ENCODE assay signal across 9 cellular contexts in the genomic region with DNA sequence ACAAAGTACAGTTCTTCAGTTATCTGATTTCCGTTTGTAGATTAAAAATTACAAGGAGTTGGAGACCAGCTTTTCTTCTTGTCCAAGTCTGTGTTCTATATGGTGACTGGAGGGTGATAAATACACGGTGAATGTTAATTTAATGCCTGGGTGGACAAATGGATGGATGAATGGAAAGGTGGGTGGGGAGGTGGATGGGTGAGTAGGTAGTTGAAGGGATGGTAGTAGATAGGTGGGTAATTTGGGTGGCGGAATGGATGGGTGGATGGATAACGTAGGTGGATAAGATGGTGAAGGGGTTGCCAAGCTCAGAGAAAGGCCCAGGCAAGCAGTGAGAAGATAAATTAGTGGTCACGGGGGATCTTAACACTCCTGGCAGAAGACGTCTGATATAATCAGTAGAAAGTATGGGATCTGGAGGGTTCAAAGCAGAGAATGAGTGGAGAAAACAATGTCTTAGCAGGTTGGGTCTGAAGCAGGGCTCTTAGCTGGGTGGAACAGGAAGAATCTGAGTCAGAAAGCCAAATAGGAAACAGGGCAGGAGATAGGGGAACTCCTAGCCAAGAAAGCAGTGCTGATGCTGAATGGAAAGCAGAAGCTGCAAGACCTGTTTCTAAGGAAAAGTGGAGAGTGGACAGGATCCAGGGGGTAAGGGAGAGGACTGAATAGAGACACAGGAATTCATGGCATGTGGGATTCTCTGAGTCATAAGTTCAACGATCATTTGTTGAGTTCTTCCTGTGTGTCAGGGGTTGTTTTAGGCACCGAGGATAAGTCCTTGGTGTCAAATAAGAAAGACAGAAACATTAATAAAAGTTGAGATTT.
DNase-seq lines count a peak whose midpoint lies in the region; ATAC-seq and TF ChIP-seq lines count a peak whose summit lies in the region.
"Had no signal": no experiment of that assay in that cellular context is flagged by ENCODE, and none has a peak within 500 bp of the region (broad histone marks: within the 10 kb centered on the region; RNA-seq: fewer than 3 reads in every experiment).

No MANE protein-coding gene starts in this region.

- H3K9me3 Mint-ChIP-seq in dendritic cell treated with granulocyte-macrophage colony-stimulating factor and Interleukin-4, amounts not matched to agents 40 ng/mL and 50 ng/mL, for 4 days, result no peaks in the 10 kb centered on the region
- H3K9me3 Mint-ChIP-seq in naive thymus-derived CD4-positive, alpha-beta T cell, result no peaks in the 10 kb centered on the region

- H3K9me3 ChIP-seq in naive thymus-derived CD4-positive, alpha-beta T cell (ENCODE audit: control insufficient read depth in 2 of 3, low read length in 3 of 3), result no peaks in the 10 kb centered on the region

- peaks cover 16% of the 10 kb centered on the region for H3K27me3 Mint-ChIP-seq in dendritic cell treated with granulocyte-macrophage colony-stimulating factor and Interleukin-4, amounts not matched to agents 40 ng/mL and 50 ng/mL, for 4 days
- peaks cover 0 to 9% (median 5%) of the 10 kb centered on the region in 5 donors for H3K27me3 Mint-ChIP-seq in naive thymus-derived CD4-positive, alpha-beta T cell

- peak overlapping the region; percentile 80 for H3K27ac Mint-ChIP-seq in dendritic cell treated with granulocyte-macrophage colony-stimulating factor and Interleukin-4, amounts not matched to agents 40 ng/mL and 50 ng/mL, for 4 days
- H3K27ac Mint-ChIP-seq in naive thymus-derived CD4-positive, alpha-beta T cell, result peak overlapping the region in 1 of 9 donors; percentile 16

- H3K36me3 Mint-ChIP-seq in dendritic cell treated with granulocyte-macrophage colony-stimulating factor and Interleukin-4, amounts not matched to agents 40 ng/mL and 50 ng/mL, for 4 days (ENCODE audit: low read depth), result no peaks in the 10 kb centered on the region
- no peaks in the 10 kb centered on the region for H3K36me3 Mint-ChIP-seq in naive thymus-derived CD4-positive, alpha-beta T cell

- in situ Hi-C loops in Caki2 (cut with HindIII; ENCODE audit: low pct_unique_long_range_greater_than_20kb, low sequenced_read_pairs), result loop anchor here (10.0 kb wide), 1 partner anchor 318 kb away; no protein-coding TSS in a partner anchor

- peak; percentile 48 for ATAC-seq in naive thymus-derived CD4-positive, alpha-beta T cell
- ATAC-seq in HG03432 (IDR thresholded peaks at IDR 0.05; ENCODE audit: unreplicated experiment), result no peak

- no peaks in the 10 kb centered on the region for H3K36me3 ChIP-seq in naive thymus-derived CD4-positive, alpha-beta T cell (ENCODE audit: control insufficient read depth in 2 of 3, insufficient read depth in 3 of 3, low read length in 3 of 3)

- TF ChIP-seq CTCF in LNCaP clone FGC (IDR thresholded peaks at IDR 0.05; ENCODE audit: control insufficient read depth, extremely low read depth, insufficient read depth), result no peak

- no peaks in the 10 kb centered on the region for H3K27me3 ChIP-seq in naive thymus-derived CD4-positive, alpha-beta T cell (ENCODE audit: control insufficient read depth in 2 of 2, insufficient read depth in 2 of 2, low read length in 2 of 2)

- peaks cover 0 to 5% of the 10 kb centered on the region in 2 donors for H3K4me1 ChIP-seq in naive thymus-derived CD4-positive, alpha-beta T cell (ENCODE audit: control insufficient read depth in 2 of 2, insufficient read depth in 2 of 2, low read length in 2 of 2)
- H3K4me1 ChIP-seq: parathyroid adenoma had no signal

- POLR2A ChIA-PET in naive thymus-derived CD4-positive, alpha-beta T cell (lab: Charles Lee), result no interaction called here

- peaks cover 57% of the 10 kb centered on the region for H3K4me1 Mint-ChIP-seq in dendritic cell treated with granulocyte-macrophage colony-stimulating factor and Interleukin-4, amounts not matched to agents 40 ng/mL and 50 ng/mL, for 4 days (ENCODE audit: low read depth)
- H3K4me1 Mint-ChIP-seq in naive thymus-derived CD4-positive, alpha-beta T cell, result peaks cover 0 to 66% (median 16%) of the 10 kb centered on the region in 7 donors

- DNase-seq in Caki2 (ENCODE audit: low read depth) (peak; percentile 84), LNCaP clone FGC (ENCODE audit: low read depth) (peak; percentile 57), NAMALWA (ENCODE audit: low spot score) (no peak)
- no peak for DNase-seq in naive thymus-derived CD4-positive, alpha-beta T cell
- DNase-seq in stimulated activated CD4-positive, alpha-beta T cell treated with anti-CD3 and anti-CD28 coated beads, Interleukin-4, amount 100 ng/mL, for 4 hours, result no peak
- no peak for DNase-seq in activated CD4-positive, alpha-beta T cell treated with anti-CD3 and anti-CD28 coated beads for 1 hour

- no peak overlapping the region for H3K4me3 Mint-ChIP-seq in dendritic cell treated with granulocyte-macrophage colony-stimulating factor and Interleukin-4, amounts not matched to agents 40 ng/mL and 50 ng/mL, for 4 days
- H3K4me3 Mint-ChIP-seq in naive thymus-derived CD4-positive, alpha-beta T cell, result peak overlapping the region in 1 of 10 donors; percentile 47

- CTCF ChIA-PET in naive thymus-derived CD4-positive, alpha-beta T cell (lab: Charles Lee), result interaction anchor here (0.9 kb wide), 1 partner anchor 73 kb away, joined by 3 read pairs; no protein-coding TSS in a partner anchor

- no peak overlapping the region for H3K27ac ChIP-seq in naive thymus-derived CD4-positive, alpha-beta T cell (ENCODE audit: low read depth, low read length)
- H3K27ac ChIP-seq: parathyroid adenoma had no signal

- no peak overlapping the region for H3K4me3 ChIP-seq in LNCaP clone FGC (ENCODE audit: low read depth, low read length)
- H3K4me3 ChIP-seq in naive thymus-derived CD4-positive, alpha-beta T cell (ENCODE audit: low read length), result no peak overlapping the region

- intact Hi-C loops in dendritic cell treated with granulocyte-macrophage colony-stimulating factor and Interleukin-4, amounts not matched to agents 40 ng/mL and 50 ng/mL, for 4 days (cut with micrococcal nuclease), result loop anchor here (10.0 kb wide), 2 partner anchors 152 to 562 kb away; partner anchors contain the start of gene FGGY
- intact Hi-C loops in naive thymus-derived CD4-positive, alpha-beta T cell (cut with micrococcal nuclease), result loop anchor here (10.0 kb wide), 2 partner anchors 118 to 552 kb away; no protein-coding TSS in a partner anchor

Comparison
In these comparisons a context has a peak if more than half of its experiments do, and no peak if none do; other contexts are left out.
1. DNase-seq: peak in Caki2 (single experiment) and LNCaP clone FGC (single experiment); none in naive thymus-derived CD4-positive, alpha-beta T cell (0 of 9), stimulated activated CD4-positive, alpha-beta T cell treated with anti-CD3 and anti-CD28 coated beads, Interleukin-4, amount 100 ng/mL, for 4 hours (0 of 2), NAMALWA (single experiment) and activated CD4-positive, alpha-beta T cell treated with anti-CD3 and anti-CD28 coated beads for 1 hour (single experiment).